In genomic region chr5:131495536-131496399, GRCh38 we compare ENCODE assay signal across 17 cellular contexts.
A peak's percentile ranks its signal among the peaks of the same experiment; 100 is the strongest.
DNase-seq lines count a peak whose midpoint lies in the region; ATAC-seq, FAIRE-seq and TF ChIP-seq lines count a peak whose summit lies in the region.
"Had no signal": no experiment of that assay in that cellular context is flagged by ENCODE, and none has a peak within 500 bp of the region (broad histone marks: within the 10 kb centered on the region; RNA-seq: fewer than 3 reads in every experiment).

No MANE protein-coding gene starts in this region.

- H2AFZ ChIP-seq in HepG2 (ENCODE audit: low read length) = no peak overlapping the region

- H3K9ac ChIP-seq in liver (ENCODE audit: low read depth in 1 of 2, low read length in 2 of 2) = peak overlapping the region in 1 of 2 donors; percentile 47
- H3K9ac ChIP-seq in HepG2 (ENCODE audit: insufficient read depth, low read depth, low read length) = no peak overlapping the region

- H3K27ac ChIP-seq in liver (ENCODE audit: low read depth in 1 of 2, low read length in 2 of 2) (peak overlapping the region; percentile 17 to 27), HepG2 (ENCODE audit: extremely low read length, insufficient read depth, low read length) (no peak overlapping the region)
- H3K27ac ChIP-seq: esophagus squamous epithelium had no signal

- H3K9me3 ChIP-seq in liver (ENCODE audit: control insufficient read depth in 4 of 4, low read length in 3 of 4) = no peaks in the 10 kb centered on the region
- no peaks in the 10 kb centered on the region for H3K9me3 ChIP-seq in HepG2 (ENCODE audit: low read length)
- H3K9me3 ChIP-seq: esophagus squamous epithelium had no signal

- no peaks in the 10 kb centered on the region for H3K79me2 ChIP-seq in HepG2 (ENCODE audit: insufficient read depth, low read length)

- intact Hi-C loops in HepG2 (cut with micrococcal nuclease; ENCODE audit: unreplicated experiment) = no loop called here

- TF ChIP-seq POLR2A in HepG2 (IDR thresholded peaks at IDR 0.05; ENCODE audit: insufficient read depth in 1 of 2, low read depth in 2 of 2, low read length in 2 of 2) = no peak

- BruUV-seq in HepG2 (replicated peaks; lab: Mats Ljungman, UMichigan) = no TSS peak

- TF ChIP-seq RAD21 in liver (IDR thresholded peaks at IDR 0.05) = no peak
- no peak for TF ChIP-seq RAD21 in HepG2 (CRISPR knock-in tag; IDR thresholded peaks at IDR 0.05)

- H3K27me3 ChIP-seq in liver (ENCODE audit: control insufficient read depth in 4 of 4, insufficient read depth in 4 of 4, low read length in 3 of 4) = no peaks in the 10 kb centered on the region
- H3K27me3 ChIP-seq in HepG2 (ENCODE audit: control insufficient read depth in 1 of 2, insufficient read depth in 2 of 2, low read length in 2 of 2) = no peaks in the 10 kb centered on the region
- H3K27me3 ChIP-seq: esophagus squamous epithelium had no signal

- no peak for DNase-seq in HepG2 (ENCODE audit: low spot score)
- DNase-seq in renal cortical epithelial cell (ENCODE audit: low read depth) = peak; percentile 60
- DNase-seq in hypothalamus (lab: John Stamatoyannopoulos, UW) = no peak
- DNase-seq in activated naive CD4-positive, alpha-beta T cell treated with Interleukin-2 at 50 U/mL for 16 hours = no peak
- DNase-seq in GM19238 (ENCODE audit: insufficient read length, low spot score) = no peak
- DNase-seq: activated CD4-positive, alpha-beta memory T cell treated with anti-CD3 and anti-CD28 coated beads, Interleukin-2, amount 10 ng/mL, durations not matched to agents 7 days and 5 days; DMS 273 treated with DMSO at 0.1 percent for 48 hours; esophagus squamous epithelium; mesendoderm; NCI-H1048; NCI-H524; occipital lobe; stimulated activated CD4-positive, alpha-beta T cell treated with anti-CD3 and anti-CD28 coated beads, Interleukin-12 subunit alpha, Interleukin-12 subunit beta, amount 100 ng/mL, for 4 hours had no signal

- in situ Hi-C loops in HepG2 (cut with HindIII; ENCODE audit: extremely low pct_ligation_motif_present, low pct_unique_long_range_greater_than_20kb) = no loop called here

- H4K20me1 ChIP-seq in HepG2 (ENCODE audit: insufficient read depth, low read length) = no peaks in the 10 kb centered on the region

- H3K36me3 ChIP-seq in liver (ENCODE audit: control insufficient read depth in 4 of 4, insufficient read depth in 3 of 4, low read depth in 1 of 4, low read length in 3 of 4) (peaks cover 0 to 3% (median 1%) of the 10 kb centered on the region in 4 donors), HepG2 (replicated peaks in 1 of 2; ENCODE audit: control insufficient read depth in 1 of 2, insufficient read depth in 2 of 2, low read length in 2 of 2) (peaks cover 13 to 33% of the 10 kb centered on the region in 2 experiments)

- no peak for TF ChIP-seq EP300 in HepG2 (IDR thresholded peaks at IDR 0.05; ENCODE audit: low read depth in 2 of 2, low read length in 2 of 2)
- TF ChIP-seq EP300 in HepG2 (CRISPR knock-in tag; IDR thresholded peaks at IDR 0.05; ENCODE audit: borderline replicate concordance) = no peak

- H3K4me2 ChIP-seq in HepG2 (ENCODE audit: low read depth, low read length) = no peak overlapping the region

- WGBS in liver = 49% methylated on average over 8 of the region's 8 CpGs
- WGBS in HepG2 (ENCODE audit: low lambda C conversion rate) = 89% methylated on average over 8 of the region's 8 CpGs

- H3K4me1 ChIP-seq in liver (ENCODE audit: control insufficient read depth in 4 of 4, insufficient read depth in 4 of 4, low read length in 3 of 4) (peaks cover 0 to 24% (median 12%) of the 10 kb centered on the region in 4 donors), HepG2 (ENCODE audit: insufficient read depth, low read length) (peaks cover 32% of the 10 kb centered on the region)
- H3K4me1 ChIP-seq: esophagus squamous epithelium had no signal

- no peak for FAIRE-seq in HepG2 (lab: Jason Lieb, UNC)
- FAIRE-seq: urothelium cell line had no signal

- H3K4me3 ChIP-seq in liver (ENCODE audit: low read depth in 1 of 3, low read length in 3 of 3) (peak overlapping the region in 1 of 3 donors; percentile 39), HepG2 (replicated peaks in 1 of 3; ENCODE audit: insufficient read depth in 1 of 3, low read depth in 2 of 3, low read length in 3 of 3) (no peak overlapping the region)
- H3K4me3 ChIP-seq: esophagus squamous epithelium had no signal

- TF ChIP-seq CTCF in liver (IDR thresholded peaks at IDR 0.05; ENCODE audit: low read depth, low read length, missing input control) (no peak), HepG2 (CRISPR knock-in tag; IDR thresholded peaks at IDR 0.05) (no peak)

- POLR2A ChIA-PET in HepG2 (lab: Yijun Ruan, JAX) = no interaction called here

- ATAC-seq in HepG2 = no peak
- peak; percentile 13 for ATAC-seq in HG02610 (IDR thresholded peaks at IDR 0.05; ENCODE audit: unreplicated experiment)
- peak; percentile 59 for ATAC-seq in HG03354 (IDR thresholded peaks at IDR 0.05; ENCODE audit: poor library complexity, severe bottlenecking, unreplicated experiment)

- CTCF ChIA-PET in HepG2 (lab: Yijun Ruan, JAX; ENCODE audit: low intra/inter-chr PET ratio, low total read pairs) = no interaction called here

TF ChIP-seq in liver, 16 proteins besides CTCF, POLR2A, EP300 and RAD21 (continues in another document):
- TF ChIP-seq RXRA (IDR thresholded peaks at IDR 0.05) (no peak), EGR1 (IDR thresholded peaks at IDR 0.05; ENCODE audit: low read depth in 2 of 2) (no peak), YY1 (IDR thresholded peaks at IDR 0.05) (no peak), REST (IDR thresholded peaks at IDR 0.05) (no peak), NR2F2 (IDR thresholded peaks at IDR 0.05) (no peak)

TF ChIP-seq in HepG2, 621 proteins besides CTCF, POLR2A, EP300 and RAD21:
- TF ChIP-seq ATRX (CRISPR knock-in tag; IDR thresholded peaks at IDR 0.05; ENCODE audit: borderline replicate concordance) (no peak), GATA4 (IDR thresholded peaks at IDR 0.05; ENCODE audit: borderline replicate concordance, low read depth) (no peak), E2F2 (CRISPR knock-in tag; IDR thresholded peaks at IDR 0.05; ENCODE audit: borderline replicate concordance) (no peak), ADNP (CRISPR knock-in tag; IDR thresholded peaks at IDR 0.05) (no peak), ZNF510 (CRISPR knock-in tag; IDR thresholded peaks at IDR 0.05; ENCODE audit: low read depth) (no peak), ZNF503 (CRISPR knock-in tag; IDR thresholded peaks at IDR 0.05) (no peak), PITX1 (CRISPR knock-in tag; IDR thresholded peaks at IDR 0.05) (no peak), ZNF333 (CRISPR knock-in tag; IDR thresholded peaks at IDR 0.05; ENCODE audit: borderline replicate concordance) (no peak)
